Comparison of ENCODE assay signal across 8 cellular contexts in genomic region chr3:70064194-70064787, GRCh38.
A peak's percentile ranks its signal among the peaks of the same experiment; 100 is the strongest.
DNase-seq lines count a peak whose midpoint lies in the region; ATAC-seq, FAIRE-seq and TF ChIP-seq lines count a peak whose summit lies in the region.

No MANE protein-coding gene starts in this region.

- H3K9ac ChIP-seq in KMS-11 = no peak overlapping the region

- H3K36me3 ChIP-seq in KMS-11 (ENCODE audit: insufficient read depth) (no peaks in the 10 kb centered on the region), WERI-Rb-1 (no peaks in the 10 kb centered on the region), iPS DF 6.9 (ENCODE audit: control insufficient read depth, insufficient read depth, low read length) (no peaks in the 10 kb centered on the region), thoracic aorta (no peaks in the 10 kb centered on the region)

- H3K27me3 ChIP-seq in KMS-11 (ENCODE audit: insufficient read depth, low read depth) (no peaks in the 10 kb centered on the region), WERI-Rb-1 (ENCODE audit: insufficient read depth, low read depth, severe bottlenecking) (no peaks in the 10 kb centered on the region), iPS DF 6.9 (ENCODE audit: control insufficient read depth, insufficient read depth, low read length) (no peaks in the 10 kb centered on the region), thoracic aorta (replicated peaks; ENCODE audit: insufficient read depth) (no peaks in the 10 kb centered on the region)

- H3K4me3 ChIP-seq in KMS-11 (IDR thresholded peaks at IDR 0.05; ENCODE audit: insufficient read depth, low read depth, low read length) (no peak overlapping the region), WERI-Rb-1 (ENCODE audit: low read depth, low read length) (no peak overlapping the region), iPS DF 6.9 (ENCODE audit: low read length) (no peak overlapping the region), thoracic aorta (no peak overlapping the region)

- WGBS in iPS DF 6.9 (ENCODE audit: insufficient coverage, insufficient read length) = no CpG with 5 or more reads among the region's 5 CpGs

- H3K79me2 ChIP-seq in KMS-11 (ENCODE audit: insufficient read depth, low read depth) = no peaks in the 10 kb centered on the region

- DNase-seq in A172 (ENCODE audit: low spot score) (peak; percentile 18), WERI-Rb-1 (peak; percentile 8), iPS DF 6.9 (ENCODE audit: low read depth, low spot score) (peak; percentile 13), thoracic aorta (ENCODE audit: low spot score) (no peak), occipital lobe (lab: John Stamatoyannopoulos, UW) (no peak)

- peak; percentile 88 for FAIRE-seq in G401.6 (lab: Jason Lieb, UNC)

- H4K20me1 ChIP-seq in KMS-11 (ENCODE audit: insufficient read depth) = no peaks in the 10 kb centered on the region

- H3K4me2 ChIP-seq in KMS-11 = no peak overlapping the region

- H3K27ac ChIP-seq in KMS-11 = no peak overlapping the region
- no peak overlapping the region for H3K27ac ChIP-seq in WERI-Rb-1
- no peak overlapping the region for H3K27ac ChIP-seq in iPS DF 6.9 (ENCODE audit: low read length)
- peak overlapping the region; percentile 42 to 78 for H3K27ac ChIP-seq in thoracic aorta

- no peaks in the 10 kb centered on the region for H3K9me3 ChIP-seq in WERI-Rb-1 (ENCODE audit: severe bottlenecking)
- H3K9me3 ChIP-seq in iPS DF 6.9 (ENCODE audit: control insufficient read depth, insufficient read depth, low read length) = no peaks in the 10 kb centered on the region
- no peaks in the 10 kb centered on the region for H3K9me3 ChIP-seq in thoracic aorta

- H3K4me1 ChIP-seq in KMS-11 (ENCODE audit: low read depth, poor library complexity, severe bottlenecking) = no peaks in the 10 kb centered on the region
- no peaks in the 10 kb centered on the region for H3K4me1 ChIP-seq in iPS DF 6.9 (ENCODE audit: control insufficient read depth, insufficient read depth, low read length)
- peaks cover 19 to 57% of the 10 kb centered on the region in 2 donors for H3K4me1 ChIP-seq in thoracic aorta (ENCODE audit: control insufficient read depth in 1 of 2, low read depth in 2 of 2)

- peak; percentile 64 for TF ChIP-seq CTCF in KMS-11 (conservative IDR thresholded peaks at IDR 0.05; ENCODE audit: low read depth, low read length)
- TF ChIP-seq CTCF in WERI-Rb-1 (IDR thresholded peaks at IDR 0.05; ENCODE audit: low read depth, low read length) = peak; percentile 54
- peak; percentile 76 for TF ChIP-seq CTCF in thoracic aorta (IDR thresholded peaks at IDR 0.05)

- no peak overlapping the region for H2AFZ ChIP-seq in KMS-11 (ENCODE audit: low read depth)

- ATAC-seq in thoracic aorta (ENCODE audit: insufficient number of reproducible peaks, low FRiP score, low read depth) (peak; percentile 32), GM21447 (IDR thresholded peaks at IDR 0.05; ENCODE audit: unreplicated experiment) (no peak)

Comparison
In these comparisons a context has a peak if more than half of its experiments do, and no peak if none do; other contexts are left out.
1. DNase-seq: peak in A172 (single experiment), WERI-Rb-1 (single experiment) and iPS DF 6.9 (single experiment); none in thoracic aorta (single experiment) and occipital lobe (single experiment).
2. H3K27ac ChIP-seq: peak in thoracic aorta (2 of 2); none in KMS-11 (single experiment), WERI-Rb-1 (single experiment) and iPS DF 6.9 (single experiment).
3. Peak in every context shown above with its lines, with median percentiles within 50 percentile points of each other: CTCF ChIP-seq.